Comparison of ENCODE assay signal across 17 cellular contexts in the genomic region with DNA sequence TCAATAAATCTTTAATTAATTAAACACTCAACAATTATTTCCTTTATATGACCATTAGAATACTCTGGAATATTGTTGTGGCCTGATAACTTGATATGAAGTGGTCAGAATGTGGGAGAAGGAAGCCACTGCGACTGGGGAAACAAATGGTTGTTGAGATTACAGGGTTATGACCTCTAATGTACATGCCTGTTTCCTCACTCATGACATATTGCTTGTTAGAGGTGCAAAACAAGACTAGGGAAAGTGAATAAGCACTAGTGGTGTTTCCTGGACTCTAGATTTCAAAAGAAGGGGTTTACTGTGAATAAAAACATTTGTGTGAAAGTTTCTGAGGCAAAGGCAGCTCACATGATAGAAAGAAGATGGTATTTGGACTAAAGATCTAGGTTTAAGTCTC. TPM values are rescaled to one million over a fixed set of nuclear protein-coding genes. Genes with fewer than 3 reads are reported as not detected.
"Had no signal": no experiment of that assay in that cellular context is flagged by ENCODE, and none has a peak within 500 bp of the region (broad histone marks: within the 10 kb centered on the region; RNA-seq: fewer than 3 reads in every experiment).

No MANE protein-coding gene starts in this region.

- DNase-seq: activated CD4-positive, alpha-beta memory T cell treated with anti-CD3 and anti-CD28 coated beads, Interleukin-2, amount 10 ng/mL, durations not matched to agents 7 days and 5 days; activated CD8-positive, alpha-beta memory T cell treated with anti-CD3 and anti-CD28 coated beads, Interleukin-2, amount 50 U/mL, for 4 hours; activated gamma-delta T cell treated with Interleukin-2 at 50 U/mL for 16 hours; activated naive CD8-positive, alpha-beta T cell treated with anti-CD3 and anti-CD28 coated beads, Interleukin-2, amount 10 ng/mL, durations not matched to agents 7 days and 5 days; activated T-cell treated with anti-CD3 and anti-CD28 coated beads, Interleukin-2, amount 50 U/mL, for 72 hours; effector CD4-positive, alpha-beta T cell; kidney; left ventricle myocardium inferior; psoas muscle; sigmoid colon; stimulated activated CD4-positive, alpha-beta T cell treated with anti-CD3 and anti-CD28 coated beads, Interleukin-12 subunit alpha, Interleukin-12 subunit beta, amount 100 ng/mL, for 4 hours; stimulated activated naive CD4-positive, alpha-beta T cell had no signal

- ATAC-seq: activated T-cell treated with anti-CD3 and anti-CD28 coated beads, Interleukin-2, amount 50 U/mL, for 72 hours; psoas muscle had no signal

RNA-seq across cellular contexts. Expression of gene STAB2, which starts 53.3 kb away (rescaled TPM):
- total RNA-seq: activated CD4-positive, alpha-beta memory T cell treated with anti-CD3 and anti-CD28 coated beads, Interleukin-2, amount 10 ng/mL, durations not matched to agents 7 days and 5 days; activated naive CD8-positive, alpha-beta T cell treated with anti-CD3 and anti-CD28 coated beads, Interleukin-2, amount 10 ng/mL, durations not matched to agents 7 days and 5 days; activated T-cell treated with anti-CD3 and anti-CD28 coated beads, Interleukin-2, amount 50 U/mL, for 72 hours; ascending aorta; fibroblast of lung; frontal cortex; hepatocyte; osteoblast had no signal
